ENCODE assay signal across 10 cellular contexts in the genomic region with DNA sequence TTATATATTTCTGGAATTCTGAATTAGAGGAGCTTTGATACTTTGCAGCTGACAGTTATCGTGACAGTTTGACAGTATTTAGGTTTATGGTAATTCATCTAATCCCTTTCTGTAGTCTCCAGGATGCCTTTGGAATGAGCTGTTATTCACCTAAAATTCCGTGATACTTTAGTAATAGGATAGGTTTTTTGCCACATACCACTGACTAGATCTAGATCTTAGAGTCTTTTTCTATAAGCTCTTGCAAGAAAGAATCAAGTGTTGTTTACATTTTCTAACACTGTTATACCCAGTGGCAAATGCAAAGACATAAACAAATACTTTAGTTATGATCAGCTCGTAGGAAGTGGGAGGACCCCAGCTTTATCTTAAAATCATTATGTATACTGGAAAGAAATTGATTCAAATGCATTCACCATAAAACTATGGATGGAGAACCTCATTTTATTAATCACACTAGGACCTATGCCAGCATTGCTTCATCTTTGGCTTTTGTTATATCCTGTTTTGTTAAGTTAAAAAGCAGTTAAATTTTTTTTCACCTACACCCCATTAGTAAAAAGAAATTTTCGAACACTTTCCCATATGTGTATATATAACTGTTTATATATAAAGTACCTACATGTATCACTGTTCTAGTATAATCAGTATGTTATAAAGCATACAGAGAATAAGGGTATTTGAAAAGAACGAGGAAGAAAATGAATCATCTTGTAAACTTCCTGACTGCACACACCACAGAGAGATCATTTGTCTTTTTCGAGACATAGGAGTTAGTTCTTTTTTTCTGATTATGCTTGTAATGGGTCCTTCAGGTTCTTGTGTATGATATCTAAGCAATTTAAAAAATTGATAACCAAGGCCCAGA.
A peak's percentile ranks its signal among the peaks of the same experiment; 100 is the strongest.
DNase-seq lines count a peak whose midpoint lies in the region; ATAC-seq, FAIRE-seq and TF ChIP-seq lines count a peak whose summit lies in the region.
"Had no signal": no experiment of that assay in that cellular context is flagged by ENCODE, and none has a peak within 500 bp of the region (broad histone marks: within the 10 kb centered on the region; RNA-seq: fewer than 3 reads in every experiment).

No MANE protein-coding gene starts in this region.

- TF ChIP-seq POLR2A in breast epithelium (IDR thresholded peaks at IDR 0.05) = no peak

- peaks cover 53% of the 10 kb centered on the region for H3K36me3 Mint-ChIP-seq in MCF 10A (ENCODE audit: insufficient read depth, unreplicated experiment)

- ATAC-seq in foreskin keratinocyte = peak; percentile 81
- ATAC-seq in activated CD4-positive, CD25-positive, alpha-beta regulatory T cell treated with anti-CD3 and anti-CD28 coated beads, Interleukin-2, amount 50 U/mL, for 24 hours = no peak

- POLR2A ChIA-PET in MCF 10A (lab: Yijun Ruan, JAX) = interaction anchor here (0.6 to 2.4 kb wide), 11 partner anchors 9 to 268 kb away, joined by 3 to 11 read pairs (median 4); partner anchors contain the start of genes APIP and PDHX

- H3K27me3 ChIP-seq in breast epithelium (no peaks in the 10 kb centered on the region), foreskin keratinocyte (no peaks in the 10 kb centered on the region), small intestine (ENCODE audit: control insufficient read depth in 2 of 2, insufficient read depth in 2 of 2, low read length in 2 of 2) (no peaks in the 10 kb centered on the region)
- H3K27me3 ChIP-seq: BLaER1 had no signal

- no TSS peak for BruUV-seq in MCF 10A (replicated peaks; lab: Mats Ljungman, UMichigan)

- H3K27ac ChIP-seq in breast epithelium = peak overlapping the region in 1 of 2 donors; percentile 29
- peak overlapping the region; percentile 13 for H3K27ac ChIP-seq in foreskin keratinocyte
- no peak overlapping the region for H3K27ac ChIP-seq in small intestine (ENCODE audit: low read depth in 1 of 2, low read length in 1 of 2)
- H3K27ac ChIP-seq: BLaER1 had no signal

- H3K4me3 Mint-ChIP-seq in MCF 10A (ENCODE audit: unreplicated experiment) = peak overlapping the region; percentile 35
- H3K4me3 Mint-ChIP-seq: brain had no signal

- FAIRE-seq in small intestine (lab: Jason Lieb, UNC) = no peak

- TF ChIP-seq CTCF in MCF 10A (IDR thresholded peaks at IDR 0.05; ENCODE audit: unreplicated experiment) (no peak), breast epithelium (IDR thresholded peaks at IDR 0.05) (no peak), foreskin keratinocyte (conservative IDR thresholded peaks at IDR 0.05) (no peak)

- no peaks in the 10 kb centered on the region for H3K27me3 Mint-ChIP-seq in MCF 10A (ENCODE audit: insufficient read depth, unreplicated experiment)
- H3K27me3 Mint-ChIP-seq: brain had no signal

- CTCF ChIA-PET in MCF 10A (lab: Yijun Ruan, JAX) = interaction anchor here (0.5 to 1.0 kb wide), 8 partner anchors 17 to 594 kb away, joined by 3 to 4 read pairs (median 3); no protein-coding TSS in a partner anchor

- DNase-seq in MCF 10A (ENCODE audit: unreplicated experiment) (peak; percentile 58), breast epithelium (ENCODE audit: low spot score in 2 of 2) (no peak), SW 1271 (lab: John Stamatoyannopoulos, UW) (peak; percentile 71 to 99), foreskin keratinocyte (peak; percentile 61 to 84), NCI-H2227 (lab: John Stamatoyannopoulos, UW; ENCODE audit: unreplicated experiment) (no peak), small intestine (no peak)
- DNase-seq in activated naive CD4-positive, alpha-beta T cell treated with Interleukin-2 at 50 U/mL for 16 hours = no peak

- peaks cover 0 to 6% of the 10 kb centered on the region in 2 donors for H3K4me1 ChIP-seq in breast epithelium
- peaks cover 43% of the 10 kb centered on the region for H3K4me1 ChIP-seq in foreskin keratinocyte
- no peaks in the 10 kb centered on the region for H3K4me1 ChIP-seq in small intestine (ENCODE audit: control insufficient read depth in 2 of 2, insufficient read depth in 1 of 2, low read depth in 1 of 2, low read length in 1 of 2)

- peaks cover 39% of the 10 kb centered on the region for H3K4me1 Mint-ChIP-seq in MCF 10A (ENCODE audit: insufficient read depth, unreplicated experiment)

- H3K27ac Mint-ChIP-seq in MCF 10A (ENCODE audit: low read depth, unreplicated experiment) = peak overlapping the region; percentile 89

- H3K4me3 ChIP-seq in breast epithelium = no peak overlapping the region
- no peak overlapping the region for H3K4me3 ChIP-seq in small intestine (ENCODE audit: low read depth in 1 of 2, low read length in 2 of 2)
- H3K4me3 ChIP-seq: BLaER1 had no signal

- no peaks in the 10 kb centered on the region for H3K9me3 ChIP-seq in breast epithelium
- no peaks in the 10 kb centered on the region for H3K9me3 ChIP-seq in small intestine (ENCODE audit: control insufficient read depth, low read depth)

- no peaks in the 10 kb centered on the region for H3K9me3 Mint-ChIP-seq in MCF 10A (ENCODE audit: unreplicated experiment)

- intact Hi-C loops in MCF 10A (cut with micrococcal nuclease) = no loop called here
- intact Hi-C loops in breast epithelium (cut with DNase I; ENCODE audit: low total_unique reads) = no loop called here

- WGBS in small intestine, 3 donors = 57 to 64% (median 62%) methylated on average over 6 of the region's 6 CpGs

- H3K36me3 ChIP-seq in breast epithelium (no peaks in the 10 kb centered on the region), small intestine (ENCODE audit: control insufficient read depth in 2 of 2, insufficient read depth in 2 of 2, low read length in 2 of 2) (peaks cover 0 to under 1% of the 10 kb centered on the region in 2 donors)

Comparison
In these comparisons a context has a peak if more than half of its experiments do, and no peak if none do; other contexts are left out.
1. DNase-seq: peak in MCF 10A (single experiment), SW 1271 (2 of 2) and foreskin keratinocyte (2 of 2); none in breast epithelium (0 of 2), NCI-H2227 (single experiment), small intestine (single experiment) and activated naive CD4-positive, alpha-beta T cell treated with Interleukin-2 at 50 U/mL for 16 hours (single experiment).